In genomic region chr3:98457543-98457942, GRCh38 we compare ENCODE assay signal across 30 cellular contexts. TPM values are rescaled to one million over a fixed set of nuclear protein-coding genes. Genes with fewer than 3 reads are reported as not detected.
DNase-seq lines count a peak whose midpoint lies in the region; ATAC-seq, FAIRE-seq and TF ChIP-seq lines count a peak whose summit lies in the region.
"Had no signal": no experiment of that assay in that cellular context is flagged by ENCODE, and none has a peak within 500 bp of the region (broad histone marks: within the 10 kb centered on the region; RNA-seq: fewer than 3 reads in every experiment).

No MANE protein-coding gene starts in this region.

- intact Hi-C loops in mammary epithelial cell (cut with micrococcal nuclease) = no loop called here
- intact Hi-C loops in MCF 10A (cut with micrococcal nuclease) = no loop called here
- intact Hi-C loops in OCI-LY7 (cut with micrococcal nuclease; ENCODE audit: unreplicated experiment) = no loop called here

- H4K8ac ChIP-seq in H1 (ENCODE audit: extremely low read depth, insufficient read depth, low read length) = no peak overlapping the region

- no peak overlapping the region for H2AFZ ChIP-seq in mammary epithelial cell (ENCODE audit: low read depth, low read length)
- no peak overlapping the region for H2AFZ ChIP-seq in OCI-LY7 (ENCODE audit: low read length)
- H2AFZ ChIP-seq in H1 (ENCODE audit: low read length) = no peak overlapping the region

- CTCF ChIA-PET in mammary epithelial cell (lab: Charles Lee; ENCODE audit: low non-redundant PET) = no interaction called here
- CTCF ChIA-PET in MCF 10A (lab: Yijun Ruan, JAX) = interaction anchor here (0.7 kb wide), 1 partner anchor 19 kb away, joined by 3 read pairs; no protein-coding TSS in a partner anchor
- CTCF ChIA-PET in OCI-LY7 (lab: Charles Lee; ENCODE audit: unreplicated experiment) = no interaction called here
- CTCF ChIA-PET in H1 (lab: Charles Lee; ENCODE audit: partially characterized antibody) = interaction anchor here (2.0 kb wide), 1 partner anchor 12 kb away, joined by 6 read pairs; no protein-coding TSS in a partner anchor
- CTCF ChIA-PET in GM10248 (lab: Yijun Ruan, JAX) = no interaction called here

- H3K9ac ChIP-seq in mammary epithelial cell (ENCODE audit: insufficient read depth, low read length) = no peak overlapping the region
- no peak overlapping the region for H3K9ac ChIP-seq in H1 (replicated peaks in 1 of 4; ENCODE audit: extremely low read depth in 1 of 4, low read depth in 3 of 4, low read length in 3 of 4)

- H2BK15ac ChIP-seq in H1 (ENCODE audit: low read length) = no peak overlapping the region

- in situ Hi-C loops in mammary epithelial cell (cut with MboI; ENCODE audit: low sequenced_read_pairs in 2 of 2) = no loop called here

- H3K18ac ChIP-seq in H1 (ENCODE audit: extremely low read depth, low read length) = no peak overlapping the region

- H3K9me3 ChIP-seq in mammary epithelial cell (replicated peaks; ENCODE audit: insufficient read depth, low read length) = no peaks in the 10 kb centered on the region
- H3K9me3 ChIP-seq in OCI-LY7 (ENCODE audit: low read length) = no peaks in the 10 kb centered on the region
- H3K9me3 ChIP-seq in H1 (ENCODE audit: insufficient read depth in 2 of 2, low read depth in 1 of 2, low read length in 1 of 2) = 0 out of 4 replicates have a peak, but pooled peaks cover 0 to 4% of the 10 kb centered on the region in 2 experiments
- H3K9me3 ChIP-seq: BE2C, HAP-1 had no signal

- H3K27ac Mint-ChIP-seq in MCF 10A (ENCODE audit: low read depth, unreplicated experiment) = no peak overlapping the region
- H3K27ac Mint-ChIP-seq: CD14-positive monocyte had no signal

- no peak for FAIRE-seq in H1 (lab: Jason Lieb, UNC)
- FAIRE-seq: HTR-8/SVneo had no signal

- ATAC-seq in GM18502 (IDR thresholded peaks at IDR 0.05; ENCODE audit: poor library complexity, unreplicated experiment) = no peak

- no peak overlapping the region for H3K4me3 Mint-ChIP-seq in MCF 10A (ENCODE audit: unreplicated experiment)
- H3K4me3 Mint-ChIP-seq: CD14-positive monocyte; CD8-positive, alpha-beta memory T cell had no signal

- BruUV-seq in mammary epithelial cell (replicated peaks; lab: Mats Ljungman, UMichigan) (no TSS peak), MCF 10A (replicated peaks; lab: Mats Ljungman, UMichigan) (no TSS peak), OCI-LY7 (replicated peaks; lab: Mats Ljungman, UMichigan) (no TSS peak)

- H3K14ac ChIP-seq in H1 (ENCODE audit: insufficient read length) = no peak overlapping the region

- DNase-seq in mammary epithelial cell = no peak
- DNase-seq in MCF 10A (ENCODE audit: unreplicated experiment) = no peak
- DNase-seq in OCI-LY7 (ENCODE audit: low spot score) = no peak
- no peak for DNase-seq in H1 (ENCODE audit: low read depth in 1 of 2, low spot score in 2 of 2)
- no peak for DNase-seq in NCI-H510A (lab: John Stamatoyannopoulos, UW)
- DNase-seq in GM10248 (ENCODE audit: extremely low spot score) = no peak
- DNase-seq: ACHN; BE2C; CD8-positive, alpha-beta memory T cell; DMS 273 treated with DMSO at 0.1 percent for 48 hours; DMS79; EL; GF-D8; KG1; NCI-H1092 treated with DMSO at 0.1 percent for 48 hours; NCI-H1436; NCI-H187; NCI-H2081 treated with DMSO at 0.1 percent for 48 hours; NCI-H2171 treated with DMSO at 0.1 percent for 48 hours; NCI-H345; NCI-H524; NCI-H774; SIG-M5 had no signal

- H3K23me2 ChIP-seq in H1 (ENCODE audit: low read depth, low read length) = no peaks in the 10 kb centered on the region; the same call in 1 of the 2 replicates

- no peak overlapping the region for H2BK20ac ChIP-seq in H1 (ENCODE audit: low read length)

- H4K5ac ChIP-seq in H1 (ENCODE audit: insufficient read length, low read depth, low read length) = no peak overlapping the region

- TF ChIP-seq POLR2A in H1 (IDR thresholded peaks at IDR 0.05; ENCODE audit: control extremely low read depth in 1 of 2, low read depth in 2 of 2, low read length in 2 of 2) = no peak

- H3K9me2 ChIP-seq in OCI-LY7 (ENCODE audit: insufficient read depth, low read length) = no peaks in the 10 kb centered on the region; the same call in 1 of the 2 replicates

- H3K79me2 ChIP-seq in mammary epithelial cell (ENCODE audit: insufficient read depth, low read length) = no peaks in the 10 kb centered on the region
- H3K79me2 ChIP-seq in OCI-LY7 (ENCODE audit: insufficient read depth, low read depth, low read length) = no peaks in the 10 kb centered on the region
- no peaks in the 10 kb centered on the region for H3K79me2 ChIP-seq in H1 (ENCODE audit: control insufficient read depth in 1 of 2, insufficient read depth in 2 of 2, low read length in 2 of 2)

- no peak overlapping the region for H2BK5ac ChIP-seq in H1 (ENCODE audit: low read depth, low read length)

- H3K79me1 ChIP-seq in H1 (ENCODE audit: low read depth, low read length) = no peaks in the 10 kb centered on the region

- H3K23ac ChIP-seq in H1 (ENCODE audit: insufficient read length) = no peak overlapping the region

- dilution Hi-C loops in mammary epithelial cell (cut with HindIII; ENCODE audit: low sequenced_read_pairs) = no loop called here

- no peaks in the 10 kb centered on the region for H4K20me1 ChIP-seq in mammary epithelial cell (ENCODE audit: insufficient read depth, low read length)
- no peaks in the 10 kb centered on the region for H4K20me1 ChIP-seq in OCI-LY7 (ENCODE audit: insufficient read depth, low read length)
- no peaks in the 10 kb centered on the region for H4K20me1 ChIP-seq in H1 (replicated peaks in 1 of 2; ENCODE audit: control insufficient read depth in 1 of 2, insufficient read depth in 2 of 2, low read length in 2 of 2)

- no peak overlapping the region for H2BK12ac ChIP-seq in H1 (ENCODE audit: low read depth, low read length)

- H3K36me3 ChIP-seq in mammary epithelial cell (ENCODE audit: insufficient read depth, low read length) = no peaks in the 10 kb centered on the region
- no peaks in the 10 kb centered on the region for H3K36me3 ChIP-seq in OCI-LY7 (ENCODE audit: insufficient read depth, low read length)
- H3K36me3 ChIP-seq in H1 (ENCODE audit: control insufficient read depth in 2 of 4, insufficient read depth in 4 of 4, low read length in 3 of 4) = no peaks in the 10 kb centered on the region
- H3K36me3 ChIP-seq: BE2C, HAP-1 had no signal

- no peak overlapping the region for H3K27ac ChIP-seq in mammary epithelial cell (ENCODE audit: insufficient read depth, low read depth, low read length)
- H3K27ac ChIP-seq in OCI-LY7 (ENCODE audit: low read depth, low read length, poor library complexity, severe bottlenecking) = no peak overlapping the region
- H3K27ac ChIP-seq in H1 (ENCODE audit: low read depth, low read length) = no peak overlapping the region
- H3K27ac ChIP-seq: 22Rv1, RWPE1, SK-N-MC had no signal

- H3K4me1 ChIP-seq in mammary epithelial cell (ENCODE audit: insufficient read depth, low read length) (no peaks in the 10 kb centered on the region), OCI-LY7 (ENCODE audit: insufficient read depth, low read length, poor library complexity, severe bottlenecking) (no peaks in the 10 kb centered on the region), H1 (replicated peaks in 1 of 4; ENCODE audit: control insufficient read depth in 3 of 4, insufficient read depth in 4 of 4, low read length in 3 of 4) (no peaks in the 10 kb centered on the region)
- H3K4me1 ChIP-seq: BE2C, HAP-1 had no signal

- H3K4ac ChIP-seq in H1 (replicated peaks; ENCODE audit: insufficient read length, low read depth, low read length) = no peak overlapping the region

- POLR2A ChIA-PET in MCF 10A (lab: Yijun Ruan, JAX) = no interaction called here
- POLR2A ChIA-PET in OCI-LY7 (lab: Charles Lee) = no interaction called here
- POLR2A ChIA-PET in H1 (lab: Charles Lee; ENCODE audit: partially characterized antibody) = no interaction called here
- POLR2A ChIA-PET in GM10248 (lab: Yijun Ruan, JAX) = no interaction called here

- no peak overlapping the region for H3K4me3 ChIP-seq in mammary epithelial cell (replicated peaks in 1 of 3; ENCODE audit: insufficient read depth in 1 of 3, low read depth in 2 of 3, low read length in 3 of 3)
- no peak overlapping the region for H3K4me3 ChIP-seq in OCI-LY7 (ENCODE audit: low read depth, low read length, poor library complexity, severe bottlenecking)
- H3K4me3 ChIP-seq in H1 (ENCODE audit: extremely low read depth in 1 of 4, insufficient read depth in 2 of 4, low read depth in 3 of 4, low read length in 4 of 4) = no peak overlapping the region
- H3K4me3 ChIP-seq: HAP-1, SK-N-MC had no signal

- 100% methylated on average over 1 of the region's 2 CpGs for WGBS in mammary epithelial cell (ENCODE audit: low coverage, missing lambda C conversion rate)
- WGBS in H1 (ENCODE audit: extremely low coverage in 1 of 2, insufficient coverage in 1 of 2, insufficient read length in 1 of 2, insufficient replicate concordance in 2 of 2, low coverage in 1 of 2, low lambda C conversion rate in 2 of 2, missing lambda C conversion rate in 1 of 2), 2 experiments = 92% methylated on average over 2 of the region's 2 CpGs; no CpG with 5 or more reads in 1 of the 2 experiments

- TF ChIP-seq RAD21 in H1 (IDR thresholded peaks at IDR 0.05 in 1 of 2, conservative IDR thresholded peaks at IDR 0.05 in 1 of 2; ENCODE audit: low read depth in 2 of 2, low read length in 2 of 2) = peak; percentile 44 to 50

- peaks cover 7% of the 10 kb centered on the region for H3K9me3 Mint-ChIP-seq in MCF 10A (ENCODE audit: unreplicated experiment)

- no peak overlapping the region for H3K4me2 ChIP-seq in mammary epithelial cell (ENCODE audit: insufficient read depth, low read depth, low read length)
- H3K4me2 ChIP-seq in OCI-LY7 (ENCODE audit: low read length) = no peak overlapping the region
- H3K4me2 ChIP-seq in H1 (ENCODE audit: insufficient read depth in 1 of 2, low read depth in 2 of 2, low read length in 2 of 2) = no peak overlapping the region

- TF ChIP-seq EP300 in H1 (IDR thresholded peaks at IDR 0.05; ENCODE audit: borderline replicate concordance in 1 of 2, low read depth in 2 of 2, low read length in 2 of 2) = no peak

- peaks cover 5% of the 10 kb centered on the region for H3K4me1 Mint-ChIP-seq in MCF 10A (ENCODE audit: insufficient read depth, unreplicated experiment)
- H3K4me1 Mint-ChIP-seq: CD14-positive monocyte had no signal

- H3K27me3 ChIP-seq in mammary epithelial cell (ENCODE audit: insufficient read depth, low read length) (no peaks in the 10 kb centered on the region), H1 (replicated peaks in 1 of 4; ENCODE audit: control insufficient read depth in 3 of 4, extremely low read depth in 1 of 4, insufficient read depth in 3 of 4, low read length in 3 of 4) (no peaks in the 10 kb centered on the region)
- H3K27me3 ChIP-seq: BE2C had no signal

- TF ChIP-seq CTCF in mammary epithelial cell (conservative IDR thresholded peaks at IDR 0.05 in 1 of 2, IDR thresholded peaks at IDR 0.05 in 1 of 2; ENCODE audit: extremely low read depth in 1 of 2, insufficient read depth in 1 of 2, low read depth in 1 of 2, low read length in 2 of 2) (peak; percentile 9 to 38), MCF 10A (IDR thresholded peaks at IDR 0.05; ENCODE audit: unreplicated experiment) (no peak), OCI-LY7 (conservative IDR thresholded peaks at IDR 0.05; ENCODE audit: low read length) (0 out of 2 replicates have a peak, but pooled peaks have one; percentile 24), H1 (IDR thresholded peaks at IDR 0.05; ENCODE audit: control extremely low read depth in 1 of 3, insufficient read depth in 1 of 3, low read depth in 1 of 3, low read length in 3 of 3) (peak in 2 of 3 experiments; percentile 10 to 31; a peak in 3 of 4 replicates), GM10248 (IDR thresholded peaks at IDR 0.05; ENCODE audit: control extremely low read depth, extremely low read depth, low read depth, missing control alignments) (no peak)

- H3K56ac ChIP-seq in H1 (replicated peaks; ENCODE audit: insufficient read length, low read depth, low read length) = no peak overlapping the region

- no peak overlapping the region for H2BK120ac ChIP-seq in H1 (replicated peaks; ENCODE audit: low read depth, low read length)

- no peak overlapping the region for H4K91ac ChIP-seq in H1 (replicated peaks; ENCODE audit: insufficient read length, low read length)

- no peaks in the 10 kb centered on the region for H3K27me3 Mint-ChIP-seq in MCF 10A (ENCODE audit: insufficient read depth, unreplicated experiment)

- H3K36me3 Mint-ChIP-seq in MCF 10A (ENCODE audit: insufficient read depth, unreplicated experiment) = no peaks in the 10 kb centered on the region
- H3K36me3 Mint-ChIP-seq: CD14-positive monocyte had no signal

- no peak overlapping the region for H2AK5ac ChIP-seq in H1 (ENCODE audit: low read depth, low read length)

RNA-seq across cellular contexts. Expression of gene OR5K1, which starts 5.5 kb away (rescaled TPM):
- not detected for total RNA-seq in mammary epithelial cell
- polyA plus RNA-seq in mammary epithelial cell = not detected
- not detected for polyA minus RNA-seq in mammary epithelial cell
- not detected in 2 replicates for total RNA-seq in MCF 10A (2022)
- total RNA-seq in OCI-LY7 (2014; rRNA removed; shearing (Covaris generic)) = not detected in 2 replicates
- total RNA-seq in OCI-LY7 (2022) = not detected in 2 replicates
- total RNA-seq in H1 (2021; fragmentation: NEBNext Ultra II Directional; extraction: Animal tissue kit (Norgen Biotek cat#: 25700)) = not detected in 2 replicates
- not detected in 2 replicates for polyA plus RNA-seq in H1 (2011; rRNA removed)
- not detected for polyA plus RNA-seq in H1 (2011; cell fraction: cytosol; rRNA removed)
- not detected for polyA plus RNA-seq in H1 (2011; cell fraction: nucleus; rRNA removed)
- not detected in 4 replicates for polyA plus RNA-seq in H1 (2012, experiment 1 of 2)
- polyA plus RNA-seq in H1 (2012, experiment 2 of 2) = not detected
- not detected for polyA plus RNA-seq in H1 (2013, experiment 1 of 2)
- not detected for polyA plus RNA-seq in H1 (2013, experiment 2 of 2)
- polyA minus RNA-seq in H1 (2011; rRNA and poly(A)+ RNA removed) = not detected in 2 replicates
- not detected for polyA minus RNA-seq in H1 (2011; cell fraction: cytosol; rRNA and poly(A)+ RNA removed)
- polyA minus RNA-seq in H1 (2011; cell fraction: nucleus; rRNA and poly(A)+ RNA removed) = not detected
- total RNA-seq: CD8-positive, alpha-beta memory T cell had no signal
- polyA plus RNA-seq: CD14-positive monocyte; CD8-positive, alpha-beta memory T cell had no signal

RNA-seq across cellular contexts. Expression of gene OR5K2, which starts 39.9 kb away (rescaled TPM):
- total RNA-seq in mammary epithelial cell (not detected), MCF 10A (2022) (not detected in 2 replicates), OCI-LY7 (2022) (not detected in 2 replicates)
- polyA plus RNA-seq in mammary epithelial cell (not detected), H1 (2011; rRNA removed) (not detected in 2 replicates)
- not detected for polyA minus RNA-seq in mammary epithelial cell
- not detected in 2 replicates for total RNA-seq in OCI-LY7 (2014; rRNA removed; shearing (Covaris generic))
- not detected in 2 replicates for total RNA-seq in H1 (2021; fragmentation: NEBNext Ultra II Directional; extraction: Animal tissue kit (Norgen Biotek cat#: 25700))
- not detected for polyA plus RNA-seq in H1 (2011; cell fraction: cytosol; rRNA removed)
- polyA plus RNA-seq in H1 (2011; cell fraction: nucleus; rRNA removed) = not detected
- not detected in 4 replicates for polyA plus RNA-seq in H1 (2012, experiment 1 of 2)
- not detected for polyA plus RNA-seq in H1 (2012, experiment 2 of 2)
- polyA plus RNA-seq in H1 (2013, experiment 1 of 2) = not detected
- not detected for polyA plus RNA-seq in H1 (2013, experiment 2 of 2)
- polyA minus RNA-seq in H1 (2011; rRNA and poly(A)+ RNA removed) = not detected in 2 replicates
- polyA minus RNA-seq in H1 (2011; cell fraction: cytosol; rRNA and poly(A)+ RNA removed) = not detected
- polyA minus RNA-seq in H1 (2011; cell fraction: nucleus; rRNA and poly(A)+ RNA removed) = not detected
- total RNA-seq: CD8-positive, alpha-beta memory T cell had no signal
- polyA plus RNA-seq: CD14-positive monocyte; CD8-positive, alpha-beta memory T cell had no signal

Comparison
In these comparisons a context has a peak if more than half of its experiments do, and no peak if none do; other contexts are left out.
1. CTCF ChIP-seq: peak in mammary epithelial cell (2 of 2), OCI-LY7 (single experiment) and H1 (2 of 3); none in MCF 10A (single experiment) and GM10248 (single experiment).
2. CTCF ChIA-PET loops: an anchor here in MCF 10A (0.7 kb wide) and H1 (2.0 kb wide); none called in mammary epithelial cell, OCI-LY7 and GM10248.